8 cellular contexts compared by ENCODE assay signal in genomic region chr9:136438909-136439549, GRCh38. TPM values are rescaled to one million over a fixed set of nuclear protein-coding genes. Genes with fewer than 3 reads are reported as not detected.
DNase-seq lines count a peak whose midpoint lies in the region; ATAC-seq, FAIRE-seq and TF ChIP-seq lines count a peak whose summit lies in the region.

No MANE protein-coding gene starts in this region.

- peaks cover 48% of the 10 kb centered on the region for H3K79me2 ChIP-seq in endothelial cell of umbilical vein (ENCODE audit: control insufficient read depth, insufficient read depth, low read length)

- TF ChIP-seq POLR2A in endothelial cell of umbilical vein (IDR thresholded peaks at IDR 0.05; ENCODE audit: low read depth, low read length), result no peak

- H3K9me3 ChIP-seq in KOPT-K1 (ENCODE audit: insufficient read depth, low read length, poor library complexity, severe bottlenecking), result no peaks in the 10 kb centered on the region
- H3K9me3 ChIP-seq in endothelial cell of umbilical vein (replicated peaks; ENCODE audit: control insufficient read depth, insufficient read depth, low read length), result no peaks in the 10 kb centered on the region
- H3K9me3 ChIP-seq in naive thymus-derived CD4-positive, alpha-beta T cell (ENCODE audit: control insufficient read depth in 2 of 3, low read length in 3 of 3), result no peaks in the 10 kb centered on the region

- no peaks in the 10 kb centered on the region for H3K27me3 ChIP-seq in endothelial cell of umbilical vein (ENCODE audit: control insufficient read depth in 2 of 2, insufficient read depth in 2 of 2, low read length in 2 of 2)
- H3K27me3 ChIP-seq in naive thymus-derived CD4-positive, alpha-beta T cell (ENCODE audit: control insufficient read depth in 2 of 2, insufficient read depth in 2 of 2, low read length in 2 of 2), result no peaks in the 10 kb centered on the region

- no peaks in the 10 kb centered on the region for H4K20me1 ChIP-seq in endothelial cell of umbilical vein (replicated peaks; ENCODE audit: control insufficient read depth, extremely low read depth, insufficient read depth, low read length)

- POLR2A ChIA-PET in endothelial cell of umbilical vein (lab: Charles Lee), result no interaction called here
- POLR2A ChIA-PET in naive thymus-derived CD4-positive, alpha-beta T cell (lab: Charles Lee), result interaction anchor here (1.0 to 1.6 kb wide), 2 partner anchors 28 to 30 kb away, joined by 3 to 7 read pairs; no protein-coding TSS in a partner anchor

- H3K27ac ChIP-seq in KOPT-K1 (ENCODE audit: low read depth, low read length, poor library complexity, severe bottlenecking), result peak overlapping the region; percentile 74
- H3K27ac ChIP-seq in endothelial cell of umbilical vein (ENCODE audit: insufficient read depth, low read depth, low read length), result no peak overlapping the region
- peak overlapping the region; percentile 84 for H3K27ac ChIP-seq in naive thymus-derived CD4-positive, alpha-beta T cell (ENCODE audit: low read depth, low read length)

- no peaks in the 10 kb centered on the region for H3K9me1 ChIP-seq in endothelial cell of umbilical vein (replicated peaks; ENCODE audit: control insufficient read depth, extremely low read depth, insufficient read depth, low read length)

- no peak for TF ChIP-seq CTCF in endothelial cell of umbilical vein (IDR thresholded peaks at IDR 0.05; ENCODE audit: extremely low read depth in 1 of 2, insufficient read depth in 1 of 2, low read depth in 1 of 2, low read length in 2 of 2)

- peak; percentile 15 for FAIRE-seq in endothelial cell of umbilical vein (lab: Jason Lieb, UNC)

- H3K36me3 Mint-ChIP-seq in naive thymus-derived CD4-positive, alpha-beta T cell, result peaks cover 0 to 13% (median 5%) of the 10 kb centered on the region in 5 donors

- peaks cover 12% of the 10 kb centered on the region for H3K4me1 ChIP-seq in endothelial cell of umbilical vein (ENCODE audit: control insufficient read depth, extremely low read depth, insufficient read depth, low read length)
- H3K4me1 ChIP-seq in naive thymus-derived CD4-positive, alpha-beta T cell (ENCODE audit: control insufficient read depth in 2 of 2, insufficient read depth in 2 of 2, low read length in 2 of 2), result peaks cover 21% of the 10 kb centered on the region in 2 donors

- peak overlapping the region in 2 of 9 donors; percentile 77 to 85 for H3K27ac Mint-ChIP-seq in naive thymus-derived CD4-positive, alpha-beta T cell
- H3K27ac Mint-ChIP-seq in stimulated activated naive CD8-positive, alpha-beta T cell treated with anti-CD3 and anti-CD28 coated beads, Interleukin-15, amount 100 ng/mL, for 72 hours, result peak overlapping the region in 1 of 2 donors; percentile 96

- H3K9me3 Mint-ChIP-seq in naive thymus-derived CD4-positive, alpha-beta T cell, result no peaks in the 10 kb centered on the region
- no peaks in the 10 kb centered on the region for H3K9me3 Mint-ChIP-seq in stimulated activated naive CD8-positive, alpha-beta T cell treated with anti-CD3 and anti-CD28 coated beads, Interleukin-15, amount 100 ng/mL, for 72 hours

- no TSS peak for BruUV-seq in endothelial cell of umbilical vein (replicated peaks; lab: Mats Ljungman, UMichigan)

- ATAC-seq in GM21576 (IDR thresholded peaks at IDR 0.05; ENCODE audit: unreplicated experiment), result peak; percentile 38
- peak; percentile 71 for ATAC-seq in naive thymus-derived CD4-positive, alpha-beta T cell
- ATAC-seq in stimulated activated naive CD8-positive, alpha-beta T cell treated with anti-CD3 and anti-CD28 coated beads, Interleukin-15, amount 100 ng/mL, for 72 hours, result peak; percentile 83

- peak overlapping the region; percentile 65 for H3K9ac ChIP-seq in endothelial cell of umbilical vein (replicated peaks; ENCODE audit: extremely low read depth, insufficient read depth, low read length)

- intact Hi-C loops in endothelial cell of umbilical vein (cut with micrococcal nuclease), result loop anchor here (2.0 kb wide), 2 partner anchors 28 to 44 kb away; partner anchors contain the start of genes ENTR1, PMPCA and SEC16A
- intact Hi-C loops in naive thymus-derived CD4-positive, alpha-beta T cell (cut with micrococcal nuclease), result loop anchor here (1.0 to 2.0 kb wide), 7 partner anchors 28 to 76 kb away; partner anchors contain the start of genes ENTR1 (in 2 of the 2), PMPCA (in 2 of the 2), DNLZ (in 1 of the 2) and SEC16A (in 1 of the 2)

- peak overlapping the region; percentile 33 to 76 (median 66) for H3K4me3 ChIP-seq in endothelial cell of umbilical vein (replicated peaks in 1 of 3; ENCODE audit: insufficient read depth in 1 of 3, low read depth in 1 of 3, low read length in 3 of 3)
- peak overlapping the region; percentile 64 for H3K4me3 ChIP-seq in naive thymus-derived CD4-positive, alpha-beta T cell (ENCODE audit: low read length)

- H3K4me3 Mint-ChIP-seq in naive thymus-derived CD4-positive, alpha-beta T cell, result peak overlapping the region; percentile 79 to 90 (median 85)
- H3K4me3 Mint-ChIP-seq in stimulated activated naive CD8-positive, alpha-beta T cell treated with anti-CD3 and anti-CD28 coated beads, Interleukin-15, amount 100 ng/mL, for 72 hours, result peak overlapping the region; percentile 86 to 89

- peak overlapping the region; percentile 67 for H3K4me2 ChIP-seq in endothelial cell of umbilical vein (ENCODE audit: insufficient read depth, low read length)

- H3K36me3 ChIP-seq in KOPT-K1 (ENCODE audit: insufficient read depth, low read length) (peaks cover 55% of the 10 kb centered on the region), endothelial cell of umbilical vein (ENCODE audit: control insufficient read depth in 2 of 2, extremely low read depth in 1 of 2, insufficient read depth in 2 of 2, low read length in 2 of 2) (peaks cover 11 to 26% of the 10 kb centered on the region in 2 experiments)
- peaks cover 0 to 45% (median 0%) of the 10 kb centered on the region in 3 experiments for H3K36me3 ChIP-seq in naive thymus-derived CD4-positive, alpha-beta T cell (ENCODE audit: control insufficient read depth in 2 of 3, insufficient read depth in 3 of 3, low read length in 3 of 3)

- dilution Hi-C loops in endothelial cell of umbilical vein (cut with MboI; ENCODE audit: extremely low pct_ligation_motif_present, low sequenced_read_pairs), result no loop called here

- H3K4me1 Mint-ChIP-seq in naive thymus-derived CD4-positive, alpha-beta T cell, result peaks cover 20 to 29% (median 26%) of the 10 kb centered on the region in 7 donors
- peaks cover 35% of the 10 kb centered on the region for H3K4me1 Mint-ChIP-seq in stimulated activated naive CD8-positive, alpha-beta T cell treated with anti-CD3 and anti-CD28 coated beads, Interleukin-15, amount 100 ng/mL, for 72 hours

- peak overlapping the region; percentile 47 for H2AFZ ChIP-seq in endothelial cell of umbilical vein (ENCODE audit: low read depth, low read length)

- DNase-seq in ELF-1 (ENCODE audit: low read depth, low spot score) (peak; percentile 31), endothelial cell of umbilical vein (ENCODE audit: low read depth, low spot score) (peak; percentile 38), DMS114 treated with DMSO at 0.1 percent for 48 hours (lab: John Stamatoyannopoulos, UW; ENCODE audit: unreplicated experiment) (no peak)
- peak; percentile 7 to 27 for DNase-seq in activated CD8-positive, alpha-beta memory T cell treated with anti-CD3 and anti-CD28 coated beads for 1 hour (ENCODE audit: extremely low read depth in 1 of 2, low read depth in 1 of 2)
- DNase-seq in naive thymus-derived CD4-positive, alpha-beta T cell, result peak; percentile 22 to 69 (median 40)
- DNase-seq in stimulated activated naive CD8-positive, alpha-beta T cell treated with anti-CD3 and anti-CD28 coated beads, Interleukin-15, amount 100 ng/mL, for 72 hours, result peak; percentile 68 to 70

- CTCF ChIA-PET in endothelial cell of umbilical vein (lab: Charles Lee), result interaction anchor here (1.4 kb wide), 1 partner anchor 126 kb away, joined by 5 read pairs; no protein-coding TSS in a partner anchor
- CTCF ChIA-PET in naive thymus-derived CD4-positive, alpha-beta T cell (lab: Charles Lee), result interaction anchor here (0.5 kb wide), 1 partner anchor 590 kb away, joined by 3 read pairs; no protein-coding TSS in a partner anchor

- H3K27me3 Mint-ChIP-seq in naive thymus-derived CD4-positive, alpha-beta T cell, result no peaks in the 10 kb centered on the region
- no peaks in the 10 kb centered on the region for H3K27me3 Mint-ChIP-seq in stimulated activated naive CD8-positive, alpha-beta T cell treated with anti-CD3 and anti-CD28 coated beads, Interleukin-15, amount 100 ng/mL, for 72 hours

RNA-seq across cellular contexts. Expression of gene INPP5E, which starts 0.6 kb away (rescaled TPM):
- 22.9 and 24.5 TPM in 2 replicates for total RNA-seq in endothelial cell of umbilical vein
- 15.0 and 17.1 TPM in 2 replicates for polyA plus RNA-seq in endothelial cell of umbilical vein
- 10.2 and 12.4 TPM in 2 replicates for polyA plus RNA-seq in endothelial cell of umbilical vein (2011; cell fraction: cytosol; rRNA removed)
- 49.6 and 50.0 TPM in 2 replicates for polyA plus RNA-seq in endothelial cell of umbilical vein (2011; cell fraction: nucleus; rRNA removed)
- polyA plus RNA-seq in endothelial cell of umbilical vein (2012), result 10.9 and 15.1 TPM in 2 replicates
- polyA minus RNA-seq in endothelial cell of umbilical vein, result 8.5 and 9.1 TPM in 2 replicates
- polyA minus RNA-seq in endothelial cell of umbilical vein (2011; cell fraction: cytosol; rRNA and poly(A)+ RNA removed), result 6.8 TPM
- polyA minus RNA-seq in endothelial cell of umbilical vein (2011; cell fraction: nucleus; rRNA and poly(A)+ RNA removed), result 10.5 and 15.5 TPM in 2 replicates
- 10 to 100 TPM; 15.7 to 23.8 (median 22.6) TPM for total RNA-seq in naive thymus-derived CD4-positive, alpha-beta T cell
- 1 to 10 TPM; 2.3 to 4.3 TPM for polyA plus RNA-seq in naive thymus-derived CD4-positive, alpha-beta T cell

RNA-seq across cellular contexts. Expression of gene PMPCA, which starts 28.6 kb away (rescaled TPM):
- 75.3 and 77.2 TPM in 2 replicates for total RNA-seq in endothelial cell of umbilical vein
- polyA plus RNA-seq in endothelial cell of umbilical vein, result 66.7 and 69.0 TPM in 2 replicates
- polyA plus RNA-seq in endothelial cell of umbilical vein (2011; cell fraction: cytosol; rRNA removed), result 50.3 and 55.1 TPM in 2 replicates
- polyA plus RNA-seq in endothelial cell of umbilical vein (2011; cell fraction: nucleus; rRNA removed), result 152 and 169 TPM in 2 replicates
- polyA plus RNA-seq in endothelial cell of umbilical vein (2012), result 108 and 119 TPM in 2 replicates
- polyA minus RNA-seq in endothelial cell of umbilical vein, result 43.2 and 43.6 TPM in 2 replicates
- polyA minus RNA-seq in endothelial cell of umbilical vein (2011; cell fraction: cytosol; rRNA and poly(A)+ RNA removed), result 43.1 TPM
- polyA minus RNA-seq in endothelial cell of umbilical vein (2011; cell fraction: nucleus; rRNA and poly(A)+ RNA removed), result 31.3 and 33.9 TPM in 2 replicates
- total RNA-seq in naive thymus-derived CD4-positive, alpha-beta T cell, result 10 to 100 TPM; 60.5 to 86.3 (median 71.6) TPM
- 10 to 100 TPM; 32.2 to 47.9 TPM for polyA plus RNA-seq in naive thymus-derived CD4-positive, alpha-beta T cell

RNA-seq across cellular contexts. Expression of gene ENTR1, which starts 28.6 kb away (rescaled TPM):
- total RNA-seq in endothelial cell of umbilical vein, result 47.3 and 61.6 TPM in 2 replicates
- 32.4 and 36.0 TPM in 2 replicates for polyA plus RNA-seq in endothelial cell of umbilical vein
- polyA plus RNA-seq in endothelial cell of umbilical vein (2011; cell fraction: cytosol; rRNA removed), result 29.4 and 31.9 TPM in 2 replicates
- polyA plus RNA-seq in endothelial cell of umbilical vein (2011; cell fraction: nucleus; rRNA removed), result 117 TPM in 2 replicates
- polyA plus RNA-seq in endothelial cell of umbilical vein (2012), result 50.2 and 50.6 TPM in 2 replicates
- 18.1 and 23.9 TPM in 2 replicates for polyA minus RNA-seq in endothelial cell of umbilical vein
- 64.9 TPM for polyA minus RNA-seq in endothelial cell of umbilical vein (2011; cell fraction: cytosol; rRNA and poly(A)+ RNA removed)
- 26.6 and 39.5 TPM in 2 replicates for polyA minus RNA-seq in endothelial cell of umbilical vein (2011; cell fraction: nucleus; rRNA and poly(A)+ RNA removed)
- 10 to 100 TPM; 56.3 to 89.0 (median 66.6) TPM for total RNA-seq in naive thymus-derived CD4-positive, alpha-beta T cell
- polyA plus RNA-seq in naive thymus-derived CD4-positive, alpha-beta T cell, result 10 to 100 TPM in 1 of 2 donors, 1 to 10 TPM in 1; 9.2 to 14.4 TPM

RNA-seq across cellular contexts. Expression of gene SNAPC4, which starts 39.1 kb away (rescaled TPM):
- 14.7 and 17.5 TPM in 2 replicates for total RNA-seq in endothelial cell of umbilical vein
- 6.7 and 8.4 TPM in 2 replicates for polyA plus RNA-seq in endothelial cell of umbilical vein
- polyA plus RNA-seq in endothelial cell of umbilical vein (2011; cell fraction: cytosol; rRNA removed), result 3.6 and 4.5 TPM in 2 replicates
- polyA plus RNA-seq in endothelial cell of umbilical vein (2011; cell fraction: nucleus; rRNA removed), result 35.6 and 37.7 TPM in 2 replicates
- 11.7 and 14.4 TPM in 2 replicates for polyA plus RNA-seq in endothelial cell of umbilical vein (2012)
- polyA minus RNA-seq in endothelial cell of umbilical vein, result 4.2 and 6.7 TPM in 2 replicates
- polyA minus RNA-seq in endothelial cell of umbilical vein (2011; cell fraction: cytosol; rRNA and poly(A)+ RNA removed), result 5.0 TPM
- 5.9 and 10.7 TPM in 2 replicates for polyA minus RNA-seq in endothelial cell of umbilical vein (2011; cell fraction: nucleus; rRNA and poly(A)+ RNA removed)
- total RNA-seq in naive thymus-derived CD4-positive, alpha-beta T cell, result 10 to 100 TPM; 10.0 to 16.3 (median 12.8) TPM
- polyA plus RNA-seq in naive thymus-derived CD4-positive, alpha-beta T cell, result 1 to 10 TPM; 1.2 to 2.7 TPM

RNA-seq across cellular contexts. Expression of gene SEC16A, which starts 43.8 kb away (rescaled TPM):
- total RNA-seq in endothelial cell of umbilical vein, result 76.7 and 80.6 TPM in 2 replicates
- polyA plus RNA-seq in endothelial cell of umbilical vein, result 33.5 and 34.5 TPM in 2 replicates
- polyA plus RNA-seq in endothelial cell of umbilical vein (2011; cell fraction: cytosol; rRNA removed), result 38.4 and 38.9 TPM in 2 replicates
- polyA plus RNA-seq in endothelial cell of umbilical vein (2011; cell fraction: nucleus; rRNA removed), result 116 and 118 TPM in 2 replicates
- 61.7 and 62.2 TPM in 2 replicates for polyA plus RNA-seq in endothelial cell of umbilical vein (2012)
- 41.8 and 45.2 TPM in 2 replicates for polyA minus RNA-seq in endothelial cell of umbilical vein
- polyA minus RNA-seq in endothelial cell of umbilical vein (2011; cell fraction: cytosol; rRNA and poly(A)+ RNA removed), result 46.3 TPM
- polyA minus RNA-seq in endothelial cell of umbilical vein (2011; cell fraction: nucleus; rRNA and poly(A)+ RNA removed), result 40.9 and 44.0 TPM in 2 replicates
- 10 to 100 TPM; 79.8 to 88.5 (median 86.1) TPM for total RNA-seq in naive thymus-derived CD4-positive, alpha-beta T cell
- 10 to 100 TPM; 25.4 to 42.9 TPM for polyA plus RNA-seq in naive thymus-derived CD4-positive, alpha-beta T cell
